ENCODE assay signal across 27 cellular contexts in genomic region chr11:117511483-117511934, GRCh38.
DNase-seq lines count a peak whose midpoint lies in the region; TF ChIP-seq lines count a peak whose summit lies in the region.
"Had no signal": no experiment of that assay in that cellular context is flagged by ENCODE, and none has a peak within 500 bp of the region (broad histone marks: within the 10 kb centered on the region; RNA-seq: fewer than 3 reads in every experiment).

No MANE protein-coding gene starts in this region.

- no peaks in the 10 kb centered on the region for H3K36me3 Mint-ChIP-seq in HFFc6 (ENCODE audit: low read depth)
- H3K36me3 Mint-ChIP-seq: mesothelial cell of epicardium, natural killer cell had no signal

- no peak overlapping the region for H3K4me3 Mint-ChIP-seq in HFFc6
- H3K4me3 Mint-ChIP-seq: activated CD8-positive, alpha-beta T cell treated with anti-CD3 and anti-CD28 coated beads, Interleukin-2, amount 10 ng/mL, durations not matched to agents 7 days and 5 days; H9; mesothelial cell of epicardium; natural killer cell had no signal

- H4K20me1 ChIP-seq in hepatocyte (ENCODE audit: insufficient read depth, poor library complexity, severe bottlenecking): no peaks in the 10 kb centered on the region

- H3K4me3 ChIP-seq in hepatocyte (no peak overlapping the region), neuron (ENCODE audit: low read length) (peak overlapping the region; percentile 13)
- H3K4me3 ChIP-seq: colonic mucosa, esophagus muscularis mucosa, PC-9, vagina had no signal

- peak overlapping the region; percentile 57 for H3K27ac ChIP-seq in hepatocyte
- H3K27ac ChIP-seq: colonic mucosa, esophagus muscularis mucosa, PC-9, vagina had no signal

- no peaks in the 10 kb centered on the region for H3K9me2 ChIP-seq in hepatocyte (replicated peaks; ENCODE audit: insufficient read depth)

- H3K9me3 ChIP-seq in hepatocyte (ENCODE audit: low read depth) (no peaks in the 10 kb centered on the region), neuron (ENCODE audit: low read length) (no peaks in the 10 kb centered on the region)
- H3K9me3 ChIP-seq: colonic mucosa, esophagus muscularis mucosa, vagina had no signal

- peaks cover 66% of the 10 kb centered on the region for H3K27me3 Mint-ChIP-seq in HFFc6 (ENCODE audit: insufficient read depth)

- peak; percentile 78 for DNase-seq in G401 (ENCODE audit: low spot score)
- peak; percentile 60 for DNase-seq in NCI-H526 treated with DMSO at 0.1 percent for 48 hours (lab: John Stamatoyannopoulos, UW)
- no peak for DNase-seq in hepatocyte (ENCODE audit: low spot score)
- DNase-seq in NCI-H1048 (lab: John Stamatoyannopoulos, UW): no peak
- no peak for DNase-seq in stimulated activated CD8-positive, alpha-beta memory T cell treated with anti-CD3 and anti-CD28 coated beads, Interleukin-4, amount 100 ng/mL, for 48 hours
- no peak for DNase-seq in T-helper 1 cell
- DNase-seq in HFFc6: no peak
- DNase-seq: activated CD4-positive, alpha-beta T cell treated with anti-CD3 and anti-CD28 coated beads for 1 hour; activated CD8-positive, alpha-beta T cell treated with anti-CD3 and anti-CD28 coated beads, Interleukin-2, amount 10 ng/mL, durations not matched to agents 7 days and 5 days; effector memory CD4-positive, alpha-beta T cell; foreskin melanocyte; H9; hippocampal formation; IMR-90; left ventricle myocardium superior; natural killer cell; NCI-H1092 treated with DMSO at 0.1 percent for 48 hours; NCI-H2029; NCI-H345; PC-9; Right ventricle myocardium superior; SW 1271 had no signal

- in situ Hi-C loops in G401 (cut with HindIII; ENCODE audit: low sequenced_read_pairs): no loop called here

- no peaks in the 10 kb centered on the region for H3K4me1 Mint-ChIP-seq in HFFc6 (ENCODE audit: low read depth)
- H3K4me1 Mint-ChIP-seq: natural killer cell had no signal

- no peaks in the 10 kb centered on the region for H3K36me3 ChIP-seq in hepatocyte (replicated peaks; ENCODE audit: insufficient read depth, low read depth)
- H3K36me3 ChIP-seq in neuron (ENCODE audit: insufficient read depth, low read length): no peaks in the 10 kb centered on the region
- H3K36me3 ChIP-seq: colonic mucosa, vagina had no signal

- WGBS in hepatocyte (ENCODE audit: low lambda C conversion rate, missing lambda C conversion rate): 74% methylated on average over 8 of the region's 8 CpGs

- peak overlapping the region; percentile 67 for H3K4me2 ChIP-seq in hepatocyte
- H3K4me2 ChIP-seq: PC-9 had no signal

- H3K79me2 ChIP-seq in hepatocyte: no peaks in the 10 kb centered on the region

- H3K27ac Mint-ChIP-seq in HFFc6: no peak overlapping the region
- H3K27ac Mint-ChIP-seq: activated CD8-positive, alpha-beta T cell treated with anti-CD3 and anti-CD28 coated beads, Interleukin-2, amount 10 ng/mL, durations not matched to agents 7 days and 5 days; H9; mesothelial cell of epicardium; natural killer cell had no signal

- H3K27me3 ChIP-seq in hepatocyte (no peaks in the 10 kb centered on the region), neuron (ENCODE audit: insufficient read depth, low read length) (no peaks in the 10 kb centered on the region)
- H3K27me3 ChIP-seq: colonic mucosa, vagina had no signal

- TF ChIP-seq CTCF in hepatocyte (IDR thresholded peaks at IDR 0.05; ENCODE audit: poor library complexity) (no peak), HFFc6 (IDR thresholded peaks at IDR 0.05) (no peak)

- H3K9me3 Mint-ChIP-seq in HFFc6: no peaks in the 10 kb centered on the region
- H3K9me3 Mint-ChIP-seq: H9, mesothelial cell of epicardium, natural killer cell had no signal

- H3K4me1 ChIP-seq in hepatocyte (ENCODE audit: insufficient read depth): peaks cover 20% of the 10 kb centered on the region
- peaks cover 23% of the 10 kb centered on the region for H3K4me1 ChIP-seq in neuron (ENCODE audit: insufficient read depth, low read length)
- H3K4me1 ChIP-seq: colonic mucosa, esophagus muscularis mucosa had no signal

- no peak overlapping the region for H2AFZ ChIP-seq in hepatocyte
- peak overlapping the region; percentile 12 for H2AFZ ChIP-seq in neuron (ENCODE audit: low read depth, low read length)
- H2AFZ ChIP-seq: PC-9 had no signal

Comparison
In these comparisons a context has a peak if more than half of its experiments do, and no peak if none do; other contexts are left out.
1. DNase-seq: peak in G401 (single experiment) and NCI-H526 treated with DMSO at 0.1 percent for 48 hours (single experiment); none in hepatocyte (single experiment), NCI-H1048 (single experiment), stimulated activated CD8-positive, alpha-beta memory T cell treated with anti-CD3 and anti-CD28 coated beads, Interleukin-4, amount 100 ng/mL, for 48 hours (single experiment), T-helper 1 cell (0 of 5) and HFFc6 (single experiment).